In genomic region chr17:39198186-39198566, GRCh38 we compare ENCODE assay signal across 7 cellular contexts. TPM values are rescaled to one million over a fixed set of nuclear protein-coding genes. Genes with fewer than 3 reads are reported as not detected.
DNase-seq lines count a peak whose midpoint lies in the region; ATAC-seq, FAIRE-seq and TF ChIP-seq lines count a peak whose summit lies in the region.

No MANE protein-coding gene starts in this region.

- H3K4me2 ChIP-seq in H9 (ENCODE audit: insufficient read depth, insufficient read length, low read length) (peak overlapping the region; percentile 68), PC-3 (ENCODE audit: low read length) (peak overlapping the region; percentile 91), endothelial cell of umbilical vein (ENCODE audit: insufficient read depth, low read length) (peak overlapping the region; percentile 32)

- no peaks in the 10 kb centered on the region for H3F3A ChIP-seq in PC-3 (ENCODE audit: low read length, unreplicated experiment)

- H2BK20ac ChIP-seq in H9 (ENCODE audit: low read depth, low read length, poor library complexity, severe bottlenecking): no peak overlapping the region

- dilution Hi-C loops in endothelial cell of umbilical vein (cut with MboI; ENCODE audit: extremely low pct_ligation_motif_present, low sequenced_read_pairs): no loop called here

- TF ChIP-seq CTCF in H9 (conservative IDR thresholded peaks at IDR 0.05) (no peak), PC-3 (conservative IDR thresholded peaks at IDR 0.05; ENCODE audit: low read depth, low read length) (no peak), endothelial cell of umbilical vein (IDR thresholded peaks at IDR 0.05; ENCODE audit: extremely low read depth in 1 of 2, insufficient read depth in 1 of 2, low read depth in 1 of 2, low read length in 2 of 2) (no peak)

- H3K27me3 ChIP-seq in H9 (ENCODE audit: insufficient read depth, low read length): no peaks in the 10 kb centered on the region
- H3K27me3 ChIP-seq in PC-3 (ENCODE audit: low read length): no peaks in the 10 kb centered on the region
- H3K27me3 ChIP-seq in endothelial cell of umbilical vein (ENCODE audit: control insufficient read depth in 2 of 2, insufficient read depth in 2 of 2, low read length in 2 of 2): no peaks in the 10 kb centered on the region

- H4K8ac ChIP-seq in H9 (replicated peaks; ENCODE audit: insufficient read length, low read depth, low read length): no peak overlapping the region

- no peaks in the 10 kb centered on the region for H3K9me1 ChIP-seq in endothelial cell of umbilical vein (replicated peaks; ENCODE audit: control insufficient read depth, extremely low read depth, insufficient read depth, low read length)

- H3K79me2 ChIP-seq in H9 (ENCODE audit: insufficient read depth, low read length) (peaks cover 9% of the 10 kb centered on the region; the same call in 1 of the 2 replicates), PC-3 (ENCODE audit: low read length) (peaks cover 42% of the 10 kb centered on the region), endothelial cell of umbilical vein (ENCODE audit: control insufficient read depth, insufficient read depth, low read length) (peaks cover 44% of the 10 kb centered on the region)

- peak overlapping the region; percentile 75; the same call in 1 of the 2 replicates for H3K4me3 ChIP-seq in PC-3 (ENCODE audit: low read length)
- no peak overlapping the region for H3K4me3 ChIP-seq in endothelial cell of umbilical vein (replicated peaks in 1 of 3; ENCODE audit: insufficient read depth in 1 of 3, low read depth in 1 of 3, low read length in 3 of 3)
- peak overlapping the region; percentile 90 for H3K4me3 ChIP-seq in skeletal muscle cell (ENCODE audit: low read depth, low read length)

- no peak overlapping the region for H3K56ac ChIP-seq in H9 (ENCODE audit: insufficient read length, low read depth, low read length)

- POLR2A ChIA-PET in PC-3 (lab: Charles Lee; ENCODE audit: unreplicated experiment): interaction anchor here (0.6 kb wide), 1 partner anchor 264 kb away, joined by 3 read pairs; no protein-coding TSS in a partner anchor
- POLR2A ChIA-PET in endothelial cell of umbilical vein (lab: Charles Lee): no interaction called here

- H3K23me2 ChIP-seq in H9 (ENCODE audit: insufficient read length, low read depth, low read length, poor library complexity, severe bottlenecking): peaks cover 15% of the 10 kb centered on the region

- H3K9me2 ChIP-seq in PC-3 (replicated peaks; ENCODE audit: low read length): no peaks in the 10 kb centered on the region

- ATAC-seq in PC-3: no peak
- ATAC-seq in HG03571 (IDR thresholded peaks at IDR 0.05; ENCODE audit: unreplicated experiment): no peak

- H3K14ac ChIP-seq in H9 (ENCODE audit: insufficient read depth, low read length): no peak overlapping the region

- DNase-seq in H9: no peak
- no peak for DNase-seq in PC-3
- DNase-seq in endothelial cell of umbilical vein (ENCODE audit: low read depth, low spot score): no peak
- no peak for DNase-seq in skeletal muscle cell (ENCODE audit: low read depth)
- DNase-seq in stimulated activated CD4-positive, alpha-beta T cell treated with anti-CD3 and anti-CD28 coated beads, Interleukin-4, amount 100 ng/mL, for 24 hours: no peak
- DNase-seq in NCI-H2029 treated with DMSO at 0.1 percent for 48 hours (lab: John Stamatoyannopoulos, UW): no peak

- no peak overlapping the region for H2BK12ac ChIP-seq in H9 (ENCODE audit: insufficient read length, low read depth, low read length)

- H3K18ac ChIP-seq in H9 (ENCODE audit: insufficient read length, low read depth, low read length): no peak overlapping the region

- H2AFZ ChIP-seq in H9 (ENCODE audit: low read length) (no peak overlapping the region), PC-3 (ENCODE audit: low read length) (peak overlapping the region; percentile 76), endothelial cell of umbilical vein (ENCODE audit: low read depth, low read length) (no peak overlapping the region)

- H3K9me3 ChIP-seq in H9 (ENCODE audit: control insufficient read depth, low read depth, low read length) (no peaks in the 10 kb centered on the region), PC-3 (ENCODE audit: low read length) (no peaks in the 10 kb centered on the region), endothelial cell of umbilical vein (replicated peaks; ENCODE audit: control insufficient read depth, insufficient read depth, low read length) (no peaks in the 10 kb centered on the region)

- CTCF ChIA-PET in PC-3 (lab: Charles Lee) (no interaction called here), endothelial cell of umbilical vein (lab: Charles Lee) (interaction anchor here (1.1 kb wide), 1 partner anchor 33 kb away, joined by 3 read pairs; no protein-coding TSS in a partner anchor)

- no peak overlapping the region for H3K9ac ChIP-seq in H9 (ENCODE audit: extremely low read depth, insufficient read length, low read length)
- H3K9ac ChIP-seq in PC-3 (ENCODE audit: low read length): no peak overlapping the region
- H3K9ac ChIP-seq in endothelial cell of umbilical vein (replicated peaks; ENCODE audit: extremely low read depth, insufficient read depth, low read length): no peak overlapping the region

- WGBS in H9 (ENCODE audit: extremely low coverage, insufficient read length, low lambda C conversion rate): no CpG with 5 or more reads among the region's 4 CpGs

- peak overlapping the region in 2 of 3 experiments; percentile 72 to 80; a peak in 2 of 7 replicates for H3K27ac Mint-ChIP-seq in H9

- H3K4me1 ChIP-seq in H9 (ENCODE audit: insufficient read depth, low read length) (peaks cover 4% of the 10 kb centered on the region; the same call in 1 of the 2 replicates), PC-3 (ENCODE audit: insufficient read depth, low read length) (peaks cover 24% of the 10 kb centered on the region; the same call in 1 of the 2 replicates), endothelial cell of umbilical vein (ENCODE audit: control insufficient read depth, extremely low read depth, insufficient read depth, low read length) (peaks cover 23% of the 10 kb centered on the region)

- H2BK15ac ChIP-seq in H9 (ENCODE audit: low read depth, low read length): no peak overlapping the region

- H2BK5ac ChIP-seq in H9 (ENCODE audit: insufficient read length, low read length): no peak overlapping the region

- H4K5ac ChIP-seq in H9 (ENCODE audit: insufficient read length, low read depth, low read length): no peak overlapping the region

- H3K36me3 Mint-ChIP-seq in H9 (ENCODE audit: insufficient read depth in 1 of 3, low read depth in 3 of 3): peaks cover 29 to 39% (median 38%) of the 10 kb centered on the region in 3 experiments

- H3K27me3 Mint-ChIP-seq in H9 (ENCODE audit: low read depth): no peaks in the 10 kb centered on the region

- BruUV-seq in PC-3 (replicated peaks; lab: Mats Ljungman, UMichigan) (no TSS peak), endothelial cell of umbilical vein (replicated peaks; lab: Mats Ljungman, UMichigan) (no TSS peak)

- H3K23ac ChIP-seq in H9 (ENCODE audit: insufficient read length, low read depth, low read length): no peak overlapping the region

- H3K4ac ChIP-seq in H9 (ENCODE audit: low read depth, low read length): no peak overlapping the region

- peak overlapping the region; percentile 98 for H3K4me3 Mint-ChIP-seq in H9

- H2AK5ac ChIP-seq in H9 (ENCODE audit: insufficient read length, low read length): no peak overlapping the region

- no peak for FAIRE-seq in endothelial cell of umbilical vein (lab: Jason Lieb, UNC)

- intact Hi-C loops in PC-3 (cut with micrococcal nuclease) (no loop called here), endothelial cell of umbilical vein (cut with micrococcal nuclease) (no loop called here)

- H3K27ac ChIP-seq in H9 (ENCODE audit: insufficient read length, low read depth, low read length) (no peak overlapping the region), PC-3 (ENCODE audit: low read length) (no peak overlapping the region), endothelial cell of umbilical vein (ENCODE audit: insufficient read depth, low read depth, low read length) (no peak overlapping the region)

- peaks cover 4% of the 10 kb centered on the region for H3K79me1 ChIP-seq in H9 (ENCODE audit: insufficient read depth, low read depth, low read length, poor library complexity, severe bottlenecking)

- peaks cover 37 to 55% of the 10 kb centered on the region in 2 experiments for H3K4me1 Mint-ChIP-seq in H9

- no peak overlapping the region for H4K91ac ChIP-seq in H9 (ENCODE audit: insufficient read length, low read depth, low read length)

- no peak for TF ChIP-seq POLR2A in endothelial cell of umbilical vein (IDR thresholded peaks at IDR 0.05; ENCODE audit: low read depth, low read length)

- peaks cover 19% of the 10 kb centered on the region for H3K36me3 ChIP-seq in PC-3 (ENCODE audit: low read depth, low read length)
- H3K36me3 ChIP-seq in endothelial cell of umbilical vein (ENCODE audit: control insufficient read depth in 2 of 2, extremely low read depth in 1 of 2, insufficient read depth in 2 of 2, low read length in 2 of 2): peaks cover 11 to 18% of the 10 kb centered on the region in 2 experiments

- H3T11ph ChIP-seq in H9 (ENCODE audit: low read length): no peak overlapping the region

- H2BK120ac ChIP-seq in H9 (ENCODE audit: low read depth, low read length, poor library complexity, severe bottlenecking): no peak overlapping the region

- H3K9me3 Mint-ChIP-seq in H9: peaks cover 0 to 7% of the 10 kb centered on the region in 2 experiments; a peak in 1 of 5 replicates

- peaks cover 4% of the 10 kb centered on the region for H4K20me1 ChIP-seq in H9 (ENCODE audit: control insufficient read depth, insufficient read depth, insufficient read length)
- peaks cover 13% of the 10 kb centered on the region for H4K20me1 ChIP-seq in PC-3 (ENCODE audit: low read length)
- H4K20me1 ChIP-seq in endothelial cell of umbilical vein (replicated peaks; ENCODE audit: control insufficient read depth, extremely low read depth, insufficient read depth, low read length): no peaks in the 10 kb centered on the region

RNA-seq across cellular contexts. Expression of gene CACNB1, which starts 0.7 kb away (rescaled TPM):
- total RNA-seq in H9 (2021) (17.5 and 20.0 TPM in 2 replicates), PC-3 (2014; rRNA removed) (4.3 and 6.0 TPM in 2 replicates), endothelial cell of umbilical vein (12.3 and 14.6 TPM in 2 replicates)
- polyA plus RNA-seq in endothelial cell of umbilical vein: 4.7 and 5.0 TPM in 2 replicates
- polyA plus RNA-seq in endothelial cell of umbilical vein (2011; cell fraction: cytosol; rRNA removed): 2.5 and 3.3 TPM in 2 replicates
- polyA plus RNA-seq in endothelial cell of umbilical vein (2011; cell fraction: nucleus; rRNA removed): 28.3 and 33.7 TPM in 2 replicates
- 3.7 and 5.1 TPM in 2 replicates for polyA plus RNA-seq in endothelial cell of umbilical vein (2012)
- polyA minus RNA-seq in endothelial cell of umbilical vein: 11.2 and 16.3 TPM in 2 replicates
- 4.7 TPM for polyA minus RNA-seq in endothelial cell of umbilical vein (2011; cell fraction: cytosol; rRNA and poly(A)+ RNA removed)
- 9.0 and 9.9 TPM in 2 replicates for polyA minus RNA-seq in endothelial cell of umbilical vein (2011; cell fraction: nucleus; rRNA and poly(A)+ RNA removed)

RNA-seq across cellular contexts. Expression of gene RPL19, which starts 1.9 kb away (rescaled TPM):
- total RNA-seq in H9 (2021) (2,038 and 2,051 TPM in 2 replicates), PC-3 (2014; rRNA removed) (2,496 and 2,509 TPM in 2 replicates), endothelial cell of umbilical vein (1,752 and 1,802 TPM in 2 replicates)
- 1,595 and 1,958 TPM in 2 replicates for polyA plus RNA-seq in endothelial cell of umbilical vein
- polyA plus RNA-seq in endothelial cell of umbilical vein (2011; cell fraction: cytosol; rRNA removed): 2,668 and 2,686 TPM in 2 replicates
- 765 and 790 TPM in 2 replicates for polyA plus RNA-seq in endothelial cell of umbilical vein (2011; cell fraction: nucleus; rRNA removed)
- polyA plus RNA-seq in endothelial cell of umbilical vein (2012): 1,979 and 2,305 TPM in 2 replicates
- polyA minus RNA-seq in endothelial cell of umbilical vein: 607 and 737 TPM in 2 replicates
- 846 TPM for polyA minus RNA-seq in endothelial cell of umbilical vein (2011; cell fraction: cytosol; rRNA and poly(A)+ RNA removed)
- polyA minus RNA-seq in endothelial cell of umbilical vein (2011; cell fraction: nucleus; rRNA and poly(A)+ RNA removed): 81.7 and 101 TPM in 2 replicates

RNA-seq across cellular contexts. Expression of gene STAC2, which starts 27.6 kb away (rescaled TPM):
- total RNA-seq in H9 (2021) (1.5 and 2.5 TPM in 2 replicates), PC-3 (2014; rRNA removed) (not detected in 2 replicates), endothelial cell of umbilical vein (not detected in 2 replicates)
- polyA plus RNA-seq in endothelial cell of umbilical vein: not detected in 2 replicates
- not detected in 2 replicates for polyA plus RNA-seq in endothelial cell of umbilical vein (2011; cell fraction: cytosol; rRNA removed)
- polyA plus RNA-seq in endothelial cell of umbilical vein (2011; cell fraction: nucleus; rRNA removed): not detected in 2 replicates
- not detected in 2 replicates for polyA plus RNA-seq in endothelial cell of umbilical vein (2012)
- not detected in 2 replicates for polyA minus RNA-seq in endothelial cell of umbilical vein
- not detected for polyA minus RNA-seq in endothelial cell of umbilical vein (2011; cell fraction: cytosol; rRNA and poly(A)+ RNA removed)
- not detected in 2 replicates for polyA minus RNA-seq in endothelial cell of umbilical vein (2011; cell fraction: nucleus; rRNA and poly(A)+ RNA removed)

RNA-seq across cellular contexts. Expression of gene ARL5C, which starts 32.2 kb away (rescaled TPM):
- total RNA-seq in H9 (2021) (not detected in 2 replicates), PC-3 (2014; rRNA removed) (0.58 TPM in 1 of 2 replicates, not detected in the other), endothelial cell of umbilical vein (not detected in 2 replicates)
- polyA plus RNA-seq in endothelial cell of umbilical vein: not detected in 2 replicates
- polyA plus RNA-seq in endothelial cell of umbilical vein (2011; cell fraction: cytosol; rRNA removed): not detected in 2 replicates
- not detected in 2 replicates for polyA plus RNA-seq in endothelial cell of umbilical vein (2011; cell fraction: nucleus; rRNA removed)
- not detected in 2 replicates for polyA plus RNA-seq in endothelial cell of umbilical vein (2012)
- not detected in 2 replicates for polyA minus RNA-seq in endothelial cell of umbilical vein
- not detected for polyA minus RNA-seq in endothelial cell of umbilical vein (2011; cell fraction: cytosol; rRNA and poly(A)+ RNA removed)
- polyA minus RNA-seq in endothelial cell of umbilical vein (2011; cell fraction: nucleus; rRNA and poly(A)+ RNA removed): 0.34 TPM in 1 of 2 replicates, not detected in the other

RNA-seq across cellular contexts. Expression of gene PLXDC1, which starts 46.7 kb away (rescaled TPM):
- total RNA-seq in H9 (2021) (1.6 and 2.0 TPM in 2 replicates), PC-3 (2014; rRNA removed) (not detected in 2 replicates), endothelial cell of umbilical vein (not detected in 2 replicates)
- polyA plus RNA-seq in endothelial cell of umbilical vein: 0.03 TPM in 1 of 2 replicates, not detected in the other
- polyA plus RNA-seq in endothelial cell of umbilical vein (2011; cell fraction: cytosol; rRNA removed): not detected in 2 replicates
- polyA plus RNA-seq in endothelial cell of umbilical vein (2011; cell fraction: nucleus; rRNA removed): 0.13 and 0.25 TPM in 2 replicates
- not detected in 2 replicates for polyA plus RNA-seq in endothelial cell of umbilical vein (2012)
- 1.7 TPM in 1 of 2 replicates, not detected in the other for polyA minus RNA-seq in endothelial cell of umbilical vein
- not detected for polyA minus RNA-seq in endothelial cell of umbilical vein (2011; cell fraction: cytosol; rRNA and poly(A)+ RNA removed)
- not detected in 2 replicates for polyA minus RNA-seq in endothelial cell of umbilical vein (2011; cell fraction: nucleus; rRNA and poly(A)+ RNA removed)

Comparison
In these comparisons a context has a peak if more than half of its experiments do, and no peak if none do; other contexts are left out.
1. H3K4me2 ChIP-seq: peak in every context shown above with its lines; median percentile 91 in PC-3; 68 in H9; 32 in endothelial cell of umbilical vein.
2. H3K4me3 ChIP-seq: peak in PC-3 (single experiment) and skeletal muscle cell (single experiment); none in endothelial cell of umbilical vein (0 of 3).